17 cellular contexts compared by ENCODE assay signal in genomic region chr5:94159144-94159543, GRCh38.
DNase-seq lines count a peak whose midpoint lies in the region; ATAC-seq and TF ChIP-seq lines count a peak whose summit lies in the region.
"Had no signal": no experiment of that assay in that cellular context is flagged by ENCODE, and none has a peak within 500 bp of the region (broad histone marks: within the 10 kb centered on the region; RNA-seq: fewer than 3 reads in every experiment).

No MANE protein-coding gene starts in this region.

- H3K4me3 ChIP-seq in OCI-LY7 (ENCODE audit: low read depth, low read length, poor library complexity, severe bottlenecking) (no peak overlapping the region), fibroblast of villous mesenchyme (ENCODE audit: low read depth, low read length) (no peak overlapping the region), tibial artery (no peak overlapping the region)
- H3K4me3 ChIP-seq: gastroesophageal sphincter, SK-N-MC, skin epidermis had no signal

- no peaks in the 10 kb centered on the region for H3K9me2 ChIP-seq in OCI-LY7 (ENCODE audit: insufficient read depth, low read length)

- no peaks in the 10 kb centered on the region for H3K36me3 ChIP-seq in OCI-LY7 (ENCODE audit: insufficient read depth, low read length)
- H3K36me3 ChIP-seq in tibial artery = no peaks in the 10 kb centered on the region
- H3K36me3 ChIP-seq: gastroesophageal sphincter had no signal

- ATAC-seq in GM21360 (IDR thresholded peaks at IDR 0.05; ENCODE audit: unreplicated experiment) = no peak
- ATAC-seq: activated CD4-positive, alpha-beta T cell treated with anti-CD3 and anti-CD28 coated beads for 36 hours; gastroesophageal sphincter; natural killer cell had no signal

- DNase-seq in Kasumi-1 (lab: John Stamatoyannopoulos, UW) (peak; percentile 4 to 45), OCI-LY7 (ENCODE audit: low spot score) (no peak), fibroblast of villous mesenchyme (ENCODE audit: low read depth) (no peak), tibial artery (no peak), NCI-H146 (lab: John Stamatoyannopoulos, UW) (no peak)
- no peak for DNase-seq in activated CD4-positive, CD25-positive, alpha-beta regulatory T cell treated with anti-CD3 and anti-CD28 coated beads, Interleukin-2, amount 50 U/mL, for 72 hours
- DNase-seq: activated CD4-positive, alpha-beta T cell treated with anti-CD3 and anti-CD28 coated beads for 36 hours; mesenchymal stem cell; natural killer cell; NCI-H524 treated with DMSO at 0.1 percent for 48 hours; stimulated activated CD4-positive, alpha-beta T cell treated with anti-CD3 and anti-CD28 coated beads, Interleukin-4, amount 100 ng/mL, for 1 hour; T1000 had no signal

- POLR2A ChIA-PET in OCI-LY7 (lab: Charles Lee) = no interaction called here

- H3K9me3 ChIP-seq in OCI-LY7 (ENCODE audit: low read length) (no peaks in the 10 kb centered on the region), tibial artery (peaks cover 0 to 3% (median 0%) of the 10 kb centered on the region in 3 donors)

- no peak overlapping the region for H3K27ac ChIP-seq in OCI-LY7 (ENCODE audit: low read depth, low read length, poor library complexity, severe bottlenecking)
- H3K27ac ChIP-seq in tibial artery = no peak overlapping the region
- H3K27ac ChIP-seq: gastroesophageal sphincter, SK-N-MC, skin epidermis had no signal

- TF ChIP-seq CTCF in GM12872 (IDR thresholded peaks at IDR 0.05; ENCODE audit: insufficient read depth, low read depth, low read length) (0 out of 3 replicates have a peak, but pooled peaks have one; percentile 8), OCI-LY7 (conservative IDR thresholded peaks at IDR 0.05; ENCODE audit: low read length) (peak; percentile 40; the same call in 1 of the 2 replicates), fibroblast of villous mesenchyme (IDR thresholded peaks at IDR 0.05; ENCODE audit: insufficient read depth, low read depth, low read length) (peak; percentile 7), tibial artery (IDR thresholded peaks at IDR 0.05) (no peak)

- no peaks in the 10 kb centered on the region for H3K4me1 ChIP-seq in OCI-LY7 (ENCODE audit: insufficient read depth, low read length, poor library complexity, severe bottlenecking)
- H3K4me1 ChIP-seq in tibial artery = no peaks in the 10 kb centered on the region
- H3K4me1 ChIP-seq: gastroesophageal sphincter had no signal

- CTCF ChIA-PET in OCI-LY7 (lab: Charles Lee; ENCODE audit: unreplicated experiment) = no interaction called here

- H2AFZ ChIP-seq in OCI-LY7 (ENCODE audit: low read length) = no peak overlapping the region

- intact Hi-C loops in OCI-LY7 (cut with micrococcal nuclease; ENCODE audit: unreplicated experiment) (no loop called here), tibial artery (cut with DNase I; ENCODE audit: low total_unique reads) (no loop called here)

- H3K79me2 ChIP-seq in OCI-LY7 (ENCODE audit: insufficient read depth, low read depth, low read length) = no peaks in the 10 kb centered on the region

- no peaks in the 10 kb centered on the region for H3K27me3 ChIP-seq in tibial artery
- H3K27me3 ChIP-seq: gastroesophageal sphincter had no signal

- no TSS peak for BruUV-seq in OCI-LY7 (replicated peaks; lab: Mats Ljungman, UMichigan)

- no peaks in the 10 kb centered on the region for H4K20me1 ChIP-seq in OCI-LY7 (ENCODE audit: insufficient read depth, low read length)

- no peak overlapping the region for H3K4me2 ChIP-seq in OCI-LY7 (ENCODE audit: low read length)

Comparison
In these comparisons a context has a peak if more than half of its experiments do, and no peak if none do; other contexts are left out.
1. CTCF ChIP-seq: peak in GM12872 (single experiment), OCI-LY7 (single experiment) and fibroblast of villous mesenchyme (single experiment); none in tibial artery (0 of 2).
2. DNase-seq: peak in Kasumi-1 (2 of 2); none in OCI-LY7 (single experiment), fibroblast of villous mesenchyme (single experiment), tibial artery (0 of 2), NCI-H146 (single experiment) and activated CD4-positive, CD25-positive, alpha-beta regulatory T cell treated with anti-CD3 and anti-CD28 coated beads, Interleukin-2, amount 50 U/mL, for 72 hours (single experiment).